ENCODE assay signal across 22 cellular contexts in genomic region chr5:86861514-86861913, GRCh38.
A peak's percentile ranks its signal among the peaks of the same experiment; 100 is the strongest.
DNase-seq lines count a peak whose midpoint lies in the region; ATAC-seq and TF ChIP-seq lines count a peak whose summit lies in the region.
"Had no signal": no experiment of that assay in that cellular context is flagged by ENCODE, and none has a peak within 500 bp of the region (broad histone marks: within the 10 kb centered on the region; RNA-seq: fewer than 3 reads in every experiment).

No MANE protein-coding gene starts in this region.

- no peak overlapping the region for H3K4me3 ChIP-seq in mesodermal cell (ENCODE audit: extremely low read depth, insufficient read depth, low read length, poor library complexity, severe bottlenecking)
- H3K4me3 ChIP-seq: body of pancreas, upper lobe of left lung had no signal

- H3K27me3 ChIP-seq in CD4-positive, alpha-beta T cell (ENCODE audit: control insufficient read depth, insufficient read depth, low read length) = peaks cover 4% of the 10 kb centered on the region
- H3K27me3 ChIP-seq: body of pancreas, upper lobe of left lung had no signal

- no peak overlapping the region for H3K27ac Mint-ChIP-seq in activated CD8-positive, alpha-beta T cell treated with anti-CD3 and anti-CD28 coated beads for 36 hours
- H3K27ac Mint-ChIP-seq in CD4-positive, alpha-beta T cell = no peak overlapping the region
- H3K27ac Mint-ChIP-seq: activated naive CD4-positive, alpha-beta T cell treated with anti-CD3 and anti-CD28 coated beads, Interleukin-2, amount 50 U/mL, for 24 hours; activated T-cell treated with anti-CD3 and anti-CD28 coated beads, Interleukin-2, amount 50 U/mL, for 24 hours; CD4-positive, CD25-positive, alpha-beta regulatory T cell; HFFc6; natural killer cell treated with Interleukin-12 subunit alpha and Interleukin-12 subunit beta and Interleukin-15 and Interleukin-18, amount 100 ng/mL, for 72 hours had no signal

- H3K9me3 ChIP-seq in mesodermal cell (ENCODE audit: control insufficient read depth, low read length) = no peaks in the 10 kb centered on the region
- H3K9me3 ChIP-seq in CD4-positive, alpha-beta T cell (ENCODE audit: control insufficient read depth, low read length) = no peaks in the 10 kb centered on the region
- H3K9me3 ChIP-seq: body of pancreas, upper lobe of left lung had no signal

- no peaks in the 10 kb centered on the region for H3K9me3 Mint-ChIP-seq in activated CD8-positive, alpha-beta T cell treated with anti-CD3 and anti-CD28 coated beads for 36 hours
- H3K9me3 Mint-ChIP-seq in CD4-positive, alpha-beta T cell = no peaks in the 10 kb centered on the region
- H3K9me3 Mint-ChIP-seq: activated naive CD4-positive, alpha-beta T cell treated with anti-CD3 and anti-CD28 coated beads, Interleukin-2, amount 50 U/mL, for 24 hours; activated T-cell treated with anti-CD3 and anti-CD28 coated beads, Interleukin-2, amount 50 U/mL, for 24 hours; HFFc6; natural killer cell treated with Interleukin-12 subunit alpha and Interleukin-12 subunit beta and Interleukin-15 and Interleukin-18, amount 100 ng/mL, for 72 hours had no signal

- 60 to 71% methylated on average over 1 of the region's 2 CpGs for WGBS in mesodermal cell (ENCODE audit: insufficient coverage in 2 of 2), 2 experiments

- TF ChIP-seq CTCF in activated CD8-positive, alpha-beta T cell treated with anti-CD3 and anti-CD28 coated beads for 36 hours (IDR thresholded peaks at IDR 0.05) = no peak
- no peak for TF ChIP-seq CTCF in CD4-positive, alpha-beta T cell (IDR thresholded peaks at IDR 0.05)

- no peaks in the 10 kb centered on the region for H3K4me1 Mint-ChIP-seq in activated CD8-positive, alpha-beta T cell treated with anti-CD3 and anti-CD28 coated beads for 36 hours (ENCODE audit: low read depth)
- H3K4me1 Mint-ChIP-seq in CD4-positive, alpha-beta T cell (ENCODE audit: low read depth) = no peaks in the 10 kb centered on the region
- H3K4me1 Mint-ChIP-seq: activated naive CD4-positive, alpha-beta T cell treated with anti-CD3 and anti-CD28 coated beads, Interleukin-2, amount 50 U/mL, for 24 hours; CD4-positive, CD25-positive, alpha-beta regulatory T cell had no signal

- POLR2A ChIA-PET in activated CD8-positive, alpha-beta T cell treated with anti-CD3 and anti-CD28 coated beads for 36 hours (lab: Charles Lee) = no interaction called here
- POLR2A ChIA-PET in CD4-positive, alpha-beta T cell (lab: Charles Lee) = no interaction called here

- peaks cover 6% of the 10 kb centered on the region for H3K27me3 Mint-ChIP-seq in activated CD8-positive, alpha-beta T cell treated with anti-CD3 and anti-CD28 coated beads for 36 hours
- peaks cover 21% of the 10 kb centered on the region for H3K27me3 Mint-ChIP-seq in CD4-positive, alpha-beta T cell

- intact Hi-C loops in left cardiac atrium (cut with DNase I) (no loop called here), Right ventricle myocardium superior (cut with DNase I) (no loop called here)
- intact Hi-C loops in activated CD8-positive, alpha-beta T cell treated with anti-CD3 and anti-CD28 coated beads for 36 hours (cut with micrococcal nuclease) = no loop called here
- intact Hi-C loops in CD4-positive, alpha-beta T cell (cut with DNase I, micrococcal nuclease) = no loop called here

- CTCF ChIA-PET in activated CD8-positive, alpha-beta T cell treated with anti-CD3 and anti-CD28 coated beads for 36 hours (lab: Charles Lee) = no interaction called here
- CTCF ChIA-PET in CD4-positive, alpha-beta T cell (lab: Charles Lee) = interaction anchor here (1.0 kb wide), 1 partner anchor 11 kb away, joined by 3 read pairs; no protein-coding TSS in a partner anchor

- no peak for DNase-seq in left cardiac atrium
- no peak for DNase-seq in Right ventricle myocardium superior
- DNase-seq in cerebellar nuclear complex (lab: John Stamatoyannopoulos, UW) = peak; percentile 28 to 37
- DNase-seq in activated CD8-positive, alpha-beta T cell treated with anti-CD3 and anti-CD28 coated beads for 36 hours = no peak
- DNase-seq in CD4-positive, alpha-beta T cell = no peak
- no peak for DNase-seq in A172 (ENCODE audit: low spot score)
- DNase-seq in COLO668 (lab: John Stamatoyannopoulos, UW; ENCODE audit: unreplicated experiment) = no peak
- DNase-seq: activated CD4-positive, alpha-beta T cell treated with anti-CD3 and anti-CD28 coated beads, Interleukin-2, amount 50 U/mL, for 4 hours; activated T-cell treated with anti-CD3 and anti-CD28 coated beads, Interleukin-2, amount 50 U/mL, for 24 hours; body of pancreas; CD4-positive, CD25-positive, alpha-beta regulatory T cell; dermis blood vessel endothelial cell; HFFc6; mammary epithelial cell; NCI-H1694; NCI-H510A; stimulated activated naive CD8-positive, alpha-beta T cell treated with anti-CD3 and anti-CD28 coated beads, Interleukin-15, Interleukin-2, amounts not matched to agents 100 U/mL and 50 U/mL, for 24 hours; upper lobe of left lung had no signal

- no peaks in the 10 kb centered on the region for H3K36me3 Mint-ChIP-seq in activated CD8-positive, alpha-beta T cell treated with anti-CD3 and anti-CD28 coated beads for 36 hours (ENCODE audit: low read depth)
- H3K36me3 Mint-ChIP-seq in CD4-positive, alpha-beta T cell (ENCODE audit: low read depth) = no peaks in the 10 kb centered on the region
- H3K36me3 Mint-ChIP-seq: activated naive CD4-positive, alpha-beta T cell treated with anti-CD3 and anti-CD28 coated beads, Interleukin-2, amount 50 U/mL, for 24 hours; CD4-positive, CD25-positive, alpha-beta regulatory T cell; natural killer cell treated with Interleukin-12 subunit alpha and Interleukin-12 subunit beta and Interleukin-15 and Interleukin-18, amount 100 ng/mL, for 72 hours had no signal

- H3K4me3 Mint-ChIP-seq in activated CD8-positive, alpha-beta T cell treated with anti-CD3 and anti-CD28 coated beads for 36 hours = no peak overlapping the region
- no peak overlapping the region for H3K4me3 Mint-ChIP-seq in CD4-positive, alpha-beta T cell
- H3K4me3 Mint-ChIP-seq: activated naive CD4-positive, alpha-beta T cell treated with anti-CD3 and anti-CD28 coated beads, Interleukin-2, amount 50 U/mL, for 24 hours; activated T-cell treated with anti-CD3 and anti-CD28 coated beads, Interleukin-2, amount 50 U/mL, for 24 hours; CD4-positive, CD25-positive, alpha-beta regulatory T cell; HFFc6; natural killer cell treated with Interleukin-12 subunit alpha and Interleukin-12 subunit beta and Interleukin-15 and Interleukin-18, amount 100 ng/mL, for 72 hours had no signal

- ATAC-seq in left cardiac atrium (peak; percentile 38 to 83), Right ventricle myocardium superior (ENCODE audit: poor library complexity) (no peak)
- no peak for ATAC-seq in activated CD8-positive, alpha-beta T cell treated with anti-CD3 and anti-CD28 coated beads for 36 hours
- ATAC-seq in CD4-positive, alpha-beta T cell (ENCODE audit: poor library complexity) = no peak
- ATAC-seq: body of pancreas; esophagus mucosa; natural killer cell treated with Interleukin-12 subunit alpha and Interleukin-12 subunit beta and Interleukin-15 and Interleukin-18, amount 100 ng/mL, for 72 hours; stimulated activated naive CD8-positive, alpha-beta T cell treated with anti-CD3 and anti-CD28 coated beads, Interleukin-15, Interleukin-2, amounts not matched to agents 100 U/mL and 50 U/mL, for 24 hours had no signal

- H3K36me3 ChIP-seq in mesodermal cell (ENCODE audit: control insufficient read depth, insufficient read depth, low read length) = no peaks in the 10 kb centered on the region
- H3K36me3 ChIP-seq: upper lobe of left lung had no signal

- H3K4me1 ChIP-seq in mesodermal cell (ENCODE audit: control insufficient read depth, insufficient read depth, low read length, poor library complexity, severe bottlenecking) = peaks cover 3% of the 10 kb centered on the region
- H3K4me1 ChIP-seq: body of pancreas, upper lobe of left lung had no signal

- H3K27ac ChIP-seq in mesodermal cell (ENCODE audit: low read depth, low read length, severe bottlenecking) = peak overlapping the region; percentile 11
- no peak overlapping the region for H3K27ac ChIP-seq in CD4-positive, alpha-beta T cell (ENCODE audit: low read depth, low read length)
- H3K27ac ChIP-seq: body of pancreas, upper lobe of left lung had no signal

Comparison
In these comparisons a context has a peak if more than half of its experiments do, and no peak if none do; other contexts are left out.
1. ATAC-seq: peak in left cardiac atrium (2 of 2); none in Right ventricle myocardium superior (single experiment), activated CD8-positive, alpha-beta T cell treated with anti-CD3 and anti-CD28 coated beads for 36 hours (single experiment) and CD4-positive, alpha-beta T cell (single experiment).
2. DNase-seq: peak in cerebellar nuclear complex (2 of 2); none in left cardiac atrium (single experiment), Right ventricle myocardium superior (single experiment), activated CD8-positive, alpha-beta T cell treated with anti-CD3 and anti-CD28 coated beads for 36 hours (single experiment), CD4-positive, alpha-beta T cell (0 of 10), A172 (single experiment) and COLO668 (single experiment).